In genomic region chr4:88928852-88929251, GRCh38 we compare ENCODE assay signal across 23 cellular contexts.
A peak's percentile ranks its signal among the peaks of the same experiment; 100 is the strongest.
DNase-seq lines count a peak whose midpoint lies in the region; ATAC-seq and TF ChIP-seq lines count a peak whose summit lies in the region.
"Had no signal": no experiment of that assay in that cellular context is flagged by ENCODE, and none has a peak within 500 bp of the region (broad histone marks: within the 10 kb centered on the region; RNA-seq: fewer than 3 reads in every experiment).

No MANE protein-coding gene starts in this region.

- H3K36me3 Mint-ChIP-seq in CD4-positive, CD25-positive, alpha-beta regulatory T cell: peaks cover 4% of the 10 kb centered on the region
- no peaks in the 10 kb centered on the region for H3K36me3 Mint-ChIP-seq in natural killer cell treated with Interleukin-12 subunit alpha and Interleukin-12 subunit beta and Interleukin-15 and Interleukin-18, amount 100 ng/mL, for 72 hours
- H3K36me3 Mint-ChIP-seq: CD4-positive, alpha-beta memory T cell had no signal

- H3K27ac ChIP-seq in CD4-positive, CD25-positive, alpha-beta regulatory T cell (ENCODE audit: insufficient read depth, low read length, poor library complexity, severe bottlenecking): no peak overlapping the region
- no peak overlapping the region for H3K27ac ChIP-seq in brain microvascular endothelial cell
- H3K27ac ChIP-seq: PC-9, RWPE1 had no signal

- H3K27me3 ChIP-seq in CD4-positive, CD25-positive, alpha-beta regulatory T cell (ENCODE audit: control insufficient read depth, insufficient read depth, low read length): no peaks in the 10 kb centered on the region
- no peaks in the 10 kb centered on the region for H3K27me3 ChIP-seq in brain microvascular endothelial cell (replicated peaks)

- peaks cover 28 to 60% (median 51%) of the 10 kb centered on the region in 4 donors for H3K4me1 Mint-ChIP-seq in CD4-positive, CD25-positive, alpha-beta regulatory T cell
- H3K4me1 Mint-ChIP-seq in natural killer cell treated with Interleukin-12 subunit alpha and Interleukin-12 subunit beta and Interleukin-15 and Interleukin-18, amount 100 ng/mL, for 72 hours (ENCODE audit: low read depth in 2 of 2): peaks cover 0 to 4% of the 10 kb centered on the region in 2 donors

- H3K4me3 Mint-ChIP-seq in CD4-positive, CD25-positive, alpha-beta regulatory T cell: peak overlapping the region in 3 of 4 donors; percentile 8 to 46 (median 21)
- H3K4me3 Mint-ChIP-seq in natural killer cell treated with Interleukin-12 subunit alpha and Interleukin-12 subunit beta and Interleukin-15 and Interleukin-18, amount 100 ng/mL, for 72 hours: no peak overlapping the region

- DNase-seq in CD4-positive, CD25-positive, alpha-beta regulatory T cell: no peak
- DNase-seq in brain microvascular endothelial cell: peak; percentile 14
- DNase-seq in natural killer cell treated with Interleukin-12 subunit alpha and Interleukin-12 subunit beta and Interleukin-15 and Interleukin-18, amount 100 ng/mL, for 72 hours (ENCODE audit: low spot score): no peak
- no peak for DNase-seq in central memory CD4-positive, alpha-beta T cell
- no peak for DNase-seq in NCI-H2107 treated with DMSO at 0.1 percent for 48 hours (lab: John Stamatoyannopoulos, UW; ENCODE audit: unreplicated experiment)
- no peak for DNase-seq in medulla oblongata (ENCODE audit: extremely low spot score)
- DNase-seq: CD4-positive, alpha-beta memory T cell; DMS53; EL; KBM-7; MV-4-11; NCI-H187 treated with DMSO at 0.1 percent for 48 hours; NCI-H345; NCI-H524 treated with DMSO at 0.1 percent for 48 hours; PC-9; SIG-M5 had no signal

- no peak overlapping the region for H3K27ac Mint-ChIP-seq in CD4-positive, CD25-positive, alpha-beta regulatory T cell
- H3K27ac Mint-ChIP-seq in natural killer cell treated with Interleukin-12 subunit alpha and Interleukin-12 subunit beta and Interleukin-15 and Interleukin-18, amount 100 ng/mL, for 72 hours: no peak overlapping the region

- no peak for TF ChIP-seq CTCF in brain microvascular endothelial cell (IDR thresholded peaks at IDR 0.05; ENCODE audit: low read depth, low read length, missing control alignments)

- in situ Hi-C loops in brain microvascular endothelial cell (cut with HindIII; ENCODE audit: low pct_ligation_motif_present, low sequenced_read_pairs): no loop called here

- H3K9me3 Mint-ChIP-seq in CD4-positive, CD25-positive, alpha-beta regulatory T cell: peaks cover 0 to 17% (median 1%) of the 10 kb centered on the region in 7 donors
- no peaks in the 10 kb centered on the region for H3K9me3 Mint-ChIP-seq in natural killer cell treated with Interleukin-12 subunit alpha and Interleukin-12 subunit beta and Interleukin-15 and Interleukin-18, amount 100 ng/mL, for 72 hours

- no peaks in the 10 kb centered on the region for H3K27me3 Mint-ChIP-seq in CD4-positive, CD25-positive, alpha-beta regulatory T cell
- peaks cover 0 to 14% of the 10 kb centered on the region in 2 donors for H3K27me3 Mint-ChIP-seq in natural killer cell treated with Interleukin-12 subunit alpha and Interleukin-12 subunit beta and Interleukin-15 and Interleukin-18, amount 100 ng/mL, for 72 hours
- H3K27me3 Mint-ChIP-seq: CD4-positive, alpha-beta memory T cell had no signal

- H3K9me3 ChIP-seq in CD4-positive, CD25-positive, alpha-beta regulatory T cell (ENCODE audit: control insufficient read depth in 2 of 2, low read length in 2 of 2): peaks cover 0 to 2% of the 10 kb centered on the region in 2 experiments
- H3K9me3 ChIP-seq: HAP-1 had no signal

- peaks cover 22% of the 10 kb centered on the region for H3K4me1 ChIP-seq in CD4-positive, CD25-positive, alpha-beta regulatory T cell (ENCODE audit: control insufficient read depth, insufficient read depth, low read length, poor library complexity, severe bottlenecking)
- H3K4me1 ChIP-seq: HAP-1 had no signal

- ATAC-seq in CD4-positive, CD25-positive, alpha-beta regulatory T cell (ENCODE audit: low read depth in 2 of 2): no peak
- ATAC-seq in GM19372 (IDR thresholded peaks at IDR 0.05; ENCODE audit: low read depth, unreplicated experiment) (peak; percentile 49), HG03175 (IDR thresholded peaks at IDR 0.05; ENCODE audit: unreplicated experiment) (peak; percentile 40)
- ATAC-seq in natural killer cell treated with Interleukin-12 subunit alpha and Interleukin-12 subunit beta and Interleukin-15 and Interleukin-18, amount 100 ng/mL, for 72 hours: no peak
- ATAC-seq: GM12878, HepG2, SK-N-SH treated with all-trans-retinoic acid at 6 μM for 48 hours had no signal

- H3K36me3 ChIP-seq in CD4-positive, CD25-positive, alpha-beta regulatory T cell (ENCODE audit: control insufficient read depth, insufficient read depth, low read length): no peaks in the 10 kb centered on the region
- H3K36me3 ChIP-seq in brain microvascular endothelial cell (replicated peaks): no peaks in the 10 kb centered on the region
- H3K36me3 ChIP-seq: HAP-1 had no signal

- peak overlapping the region; percentile 23 for H3K4me3 ChIP-seq in CD4-positive, CD25-positive, alpha-beta regulatory T cell (ENCODE audit: low read depth, low read length)
- H3K4me3 ChIP-seq in brain microvascular endothelial cell (ENCODE audit: low read depth, low read length): no peak overlapping the region
- H3K4me3 ChIP-seq: GM12878, HAP-1, PC-9 had no signal

Comparison
In these comparisons a context has a peak if more than half of its experiments do, and no peak if none do; other contexts are left out.
1. ATAC-seq: peak in GM19372 (single experiment) and HG03175 (single experiment); none in CD4-positive, CD25-positive, alpha-beta regulatory T cell (0 of 2) and natural killer cell treated with Interleukin-12 subunit alpha and Interleukin-12 subunit beta and Interleukin-15 and Interleukin-18, amount 100 ng/mL, for 72 hours (0 of 2).